16 cellular contexts compared by ENCODE assay signal in genomic region chr13:39385154-39385553, GRCh38.
"Had no signal": no experiment of that assay in that cellular context is flagged by ENCODE, and none has a peak within 500 bp of the region (broad histone marks: within the 10 kb centered on the region; RNA-seq: fewer than 3 reads in every experiment).

No MANE protein-coding gene starts in this region.

- H3K36me3 Mint-ChIP-seq: natural killer cell treated with Interleukin-12 subunit alpha and Interleukin-12 subunit beta and Interleukin-15 and Interleukin-18, amount 100 ng/mL, for 72 hours; T-cell had no signal

- H3K27me3 ChIP-seq: body of pancreas had no signal

- H3K9me3 Mint-ChIP-seq: activated CD8-positive, alpha-beta T cell treated with anti-CD3 and anti-CD28 coated beads for 36 hours; activated T-helper 1 cell treated with anti-CD3 and anti-CD28 coated beads, Interleukin-12 subunit alpha, Interleukin-12 subunit beta, Interleukin-2, Interleukin-4 antibody, amounts not matched to agents 30 ng/mL and 10 ng/mL and 1 ng/mL, durations not matched to agents 14 hours and 24 hours and 36 hours; dendritic cell treated with granulocyte-macrophage colony-stimulating factor and Interleukin-4, amounts not matched to agents 40 ng/mL and 50 ng/mL, for 4 days; stimulated activated naive CD8-positive, alpha-beta T cell treated with anti-CD3 and anti-CD28 coated beads, Interleukin-15, Interleukin-2, amounts not matched to agents 100 ng/mL and 50 ng/mL, for 24 hours; T-cell had no signal

- H3K4me1 Mint-ChIP-seq: activated CD4-positive, alpha-beta T cell treated with anti-CD3 and anti-CD28 coated beads for 36 hours; T-cell had no signal

- H3K4me3 ChIP-seq: body of pancreas, psoas muscle had no signal

- H3K27ac ChIP-seq: body of pancreas, psoas muscle, VCaP had no signal

- ATAC-seq: activated CD4-positive, alpha-beta T cell treated with anti-CD3 and anti-CD28 coated beads for 36 hours; activated CD8-positive, alpha-beta T cell treated with anti-CD3 and anti-CD28 coated beads for 36 hours; natural killer cell treated with Interleukin-12 subunit alpha and Interleukin-12 subunit beta and Interleukin-15 and Interleukin-18, amount 100 ng/mL, for 72 hours; psoas muscle; T-cell had no signal

- H3K27ac Mint-ChIP-seq: activated CD4-positive, alpha-beta T cell treated with anti-CD3 and anti-CD28 coated beads for 36 hours; activated CD8-positive, alpha-beta T cell treated with anti-CD3 and anti-CD28 coated beads for 36 hours; activated T-helper 1 cell treated with anti-CD3 and anti-CD28 coated beads, Interleukin-12 subunit alpha, Interleukin-12 subunit beta, Interleukin-2, Interleukin-4 antibody, amounts not matched to agents 30 ng/mL and 10 ng/mL and 1 ng/mL, durations not matched to agents 14 hours and 24 hours and 36 hours; dendritic cell treated with granulocyte-macrophage colony-stimulating factor and Interleukin-4, amounts not matched to agents 40 ng/mL and 50 ng/mL, for 4 days; natural killer cell treated with Interleukin-12 subunit alpha and Interleukin-12 subunit beta and Interleukin-15 and Interleukin-18, amount 100 ng/mL, for 72 hours; stimulated activated naive CD8-positive, alpha-beta T cell treated with anti-CD3 and anti-CD28 coated beads, Interleukin-15, Interleukin-2, amounts not matched to agents 100 ng/mL and 50 ng/mL, for 24 hours; T-cell had no signal

- H3K4me3 Mint-ChIP-seq: activated CD4-positive, alpha-beta T cell treated with anti-CD3 and anti-CD28 coated beads for 36 hours; activated CD8-positive, alpha-beta T cell treated with anti-CD3 and anti-CD28 coated beads for 36 hours; activated T-helper 1 cell treated with anti-CD3 and anti-CD28 coated beads, Interleukin-12 subunit alpha, Interleukin-12 subunit beta, Interleukin-2, Interleukin-4 antibody, amounts not matched to agents 30 ng/mL and 10 ng/mL and 1 ng/mL, durations not matched to agents 14 hours and 24 hours and 36 hours; dendritic cell treated with granulocyte-macrophage colony-stimulating factor and Interleukin-4, amounts not matched to agents 40 ng/mL and 50 ng/mL, for 4 days; natural killer cell treated with Interleukin-12 subunit alpha and Interleukin-12 subunit beta and Interleukin-15 and Interleukin-18, amount 100 ng/mL, for 72 hours; stimulated activated naive CD8-positive, alpha-beta T cell treated with anti-CD3 and anti-CD28 coated beads, Interleukin-15, Interleukin-2, amounts not matched to agents 100 ng/mL and 50 ng/mL, for 24 hours; T-cell had no signal

- DNase-seq: activated CD4-positive, alpha-beta T cell treated with anti-CD3 and anti-CD28 coated beads for 36 hours; activated CD8-positive, alpha-beta memory T cell treated with anti-CD3 and anti-CD28 coated beads, Interleukin-2, amount 50 U/mL, for 48 hours; activated CD8-positive, alpha-beta T cell treated with anti-CD3 and anti-CD28 coated beads for 36 hours; activated naive CD4-positive, alpha-beta T cell; body of pancreas; erythroblast; psoas muscle; stimulated activated CD4-positive, alpha-beta T cell treated with anti-CD3 and anti-CD28 coated beads, Interleukin-4, amount 100 ng/mL, for 1 hour; stimulated activated CD8-positive, alpha-beta memory T cell treated with anti-CD3 and anti-CD28 coated beads, Interleukin-4, amount 100 ng/mL, for 48 hours; T-cell; T1000 had no signal

- H3K9me3 ChIP-seq: body of pancreas, psoas muscle had no signal

- H3K27me3 Mint-ChIP-seq: activated CD8-positive, alpha-beta T cell treated with anti-CD3 and anti-CD28 coated beads for 36 hours; dendritic cell treated with granulocyte-macrophage colony-stimulating factor and Interleukin-4, amounts not matched to agents 40 ng/mL and 50 ng/mL, for 4 days; natural killer cell treated with Interleukin-12 subunit alpha and Interleukin-12 subunit beta and Interleukin-15 and Interleukin-18, amount 100 ng/mL, for 72 hours; stimulated activated naive CD8-positive, alpha-beta T cell treated with anti-CD3 and anti-CD28 coated beads, Interleukin-15, Interleukin-2, amounts not matched to agents 100 ng/mL and 50 ng/mL, for 24 hours had no signal

- H3K4me1 ChIP-seq: body of pancreas, psoas muscle had no signal
